ENCODE assay signal across 25 cellular contexts in genomic region chr3:177182352-177182751, GRCh38. TPM values are rescaled to one million over a fixed set of nuclear protein-coding genes. Genes with fewer than 3 reads are reported as not detected.
A peak's percentile ranks its signal among the peaks of the same experiment; 100 is the strongest.
DNase-seq lines count a peak whose midpoint lies in the region; ATAC-seq and TF ChIP-seq lines count a peak whose summit lies in the region.
"Had no signal": no experiment of that assay in that cellular context is flagged by ENCODE, and none has a peak within 500 bp of the region (broad histone marks: within the 10 kb centered on the region; RNA-seq: fewer than 3 reads in every experiment).

No MANE protein-coding gene starts in this region.

- H3K4me1 Mint-ChIP-seq in CD4-positive, CD25-positive, alpha-beta regulatory T cell, result peaks cover 55 to 92% (median 75%) of the 10 kb centered on the region in 4 donors
- H3K4me1 Mint-ChIP-seq in chondrocyte (ENCODE audit: low read depth), result peaks cover 76% of the 10 kb centered on the region

- peaks cover 77% of the 10 kb centered on the region for H3K4me1 ChIP-seq in CD4-positive, CD25-positive, alpha-beta regulatory T cell (ENCODE audit: control insufficient read depth, insufficient read depth, low read length, poor library complexity, severe bottlenecking)
- H3K4me1 ChIP-seq in OCI-LY1 (ENCODE audit: insufficient read depth, low read length, severe bottlenecking), result peaks cover 93% of the 10 kb centered on the region
- H3K4me1 ChIP-seq in trophoblast cell (ENCODE audit: control insufficient read depth in 1 of 2, insufficient read depth in 2 of 2, low read length in 2 of 2), result peaks cover 5 to 12% of the 10 kb centered on the region in 2 experiments
- peaks cover 0 to 65% of the 10 kb centered on the region in 2 donors for H3K4me1 ChIP-seq in right atrium auricular region

- H3K27me3 ChIP-seq in CD4-positive, CD25-positive, alpha-beta regulatory T cell (ENCODE audit: control insufficient read depth, insufficient read depth, low read length), result no peaks in the 10 kb centered on the region
- H3K27me3 ChIP-seq in OCI-LY1 (ENCODE audit: insufficient read depth, low read length) (no peaks in the 10 kb centered on the region), trophoblast cell (ENCODE audit: insufficient read depth, low read length) (no peaks in the 10 kb centered on the region), right atrium auricular region (no peaks in the 10 kb centered on the region)
- H3K27me3 ChIP-seq: adrenal gland, stomach, tibial nerve had no signal

- peak overlapping the region; percentile 30 to 61 (median 49) for H3K4me3 Mint-ChIP-seq in CD4-positive, CD25-positive, alpha-beta regulatory T cell
- H3K4me3 Mint-ChIP-seq in chondrocyte (ENCODE audit: unreplicated experiment), result no peak overlapping the region
- H3K4me3 Mint-ChIP-seq: brain, H9 had no signal

- H3K79me2 ChIP-seq in OCI-LY1 (ENCODE audit: insufficient read depth, low read length) (peaks cover 100% of the 10 kb centered on the region), trophoblast cell (ENCODE audit: control insufficient read depth, insufficient read depth, low read length, poor library complexity) (peaks cover 33% of the 10 kb centered on the region)

- TF ChIP-seq CTCF in OCI-LY1 (IDR thresholded peaks at IDR 0.05; ENCODE audit: low read length), result no peak
- TF ChIP-seq CTCF in chondrocyte (IDR thresholded peaks at IDR 0.05), result no peak
- TF ChIP-seq CTCF in right atrium auricular region (IDR thresholded peaks at IDR 0.05), result no peak

- H4K8ac ChIP-seq in trophoblast cell (ENCODE audit: low read depth, low read length), result no peak overlapping the region

- no peak for DNase-seq in CD4-positive, CD25-positive, alpha-beta regulatory T cell
- no peak for DNase-seq in chondrocyte (ENCODE audit: low spot score)
- no peak for DNase-seq in trophoblast cell
- no peak for DNase-seq in middle frontal gyrus (ENCODE audit: extremely low spot score, low spot score)
- no peak for DNase-seq in right atrium auricular region (ENCODE audit: low spot score)
- DNase-seq: activated CD4-positive, alpha-beta T cell treated with anti-CD3 and anti-CD28 coated beads, Interleukin-2, amount 50 U/mL, for 48 hours; activated gamma-delta T cell; adrenal gland; COR-L47; DMS79 treated with DMSO at 0.1 percent for 48 hours; effector memory CD4-positive, alpha-beta T cell; H9; kidney; NCI-H1092 treated with DMSO at 0.1 percent for 48 hours; NCI-H187 treated with DMSO at 0.1 percent for 48 hours; NCI-H526; SK-N-SH; stimulated activated CD8-positive, alpha-beta memory T cell treated with anti-CD3 and anti-CD28 coated beads, Interleukin-4, amount 100 ng/mL, for 48 hours; stomach had no signal

- no peak overlapping the region for H2BK5ac ChIP-seq in trophoblast cell (ENCODE audit: low read depth, low read length, poor library complexity)

- H2AK5ac ChIP-seq in trophoblast cell (ENCODE audit: low read length), result no peak overlapping the region

- no CpG with 5 or more reads among the region's 1 CpG for WGBS in trophoblast cell (ENCODE audit: extremely low coverage, insufficient coverage, insufficient read length)

- no peak overlapping the region for H2BK12ac ChIP-seq in trophoblast cell (ENCODE audit: low read length)

- H4K20me1 ChIP-seq in OCI-LY1 (ENCODE audit: insufficient read depth, low read length), result no peaks in the 10 kb centered on the region; the same call in 1 of the 2 replicates

- H3K23ac ChIP-seq in trophoblast cell (ENCODE audit: low read length), result no peak overlapping the region

- H3K9me3 ChIP-seq in CD4-positive, CD25-positive, alpha-beta regulatory T cell (ENCODE audit: control insufficient read depth in 2 of 2, low read length in 2 of 2), result no peaks in the 10 kb centered on the region
- no peaks in the 10 kb centered on the region for H3K9me3 ChIP-seq in OCI-LY1 (ENCODE audit: low read length)
- H3K9me3 ChIP-seq in trophoblast cell (ENCODE audit: insufficient read depth, low read depth, low read length), result no peaks in the 10 kb centered on the region
- no peaks in the 10 kb centered on the region for H3K9me3 ChIP-seq in right atrium auricular region
- H3K9me3 ChIP-seq: adrenal gland, SK-N-SH, stomach, tibial nerve had no signal

- peaks cover 13% of the 10 kb centered on the region for H3K36me3 Mint-ChIP-seq in CD4-positive, CD25-positive, alpha-beta regulatory T cell
- H3K36me3 Mint-ChIP-seq in chondrocyte (ENCODE audit: low read depth), result peaks cover 2% of the 10 kb centered on the region

- no peak overlapping the region for H4K12ac ChIP-seq in trophoblast cell (ENCODE audit: low read depth, low read length)

- peak overlapping the region; percentile 37 for H3K4me3 ChIP-seq in CD4-positive, CD25-positive, alpha-beta regulatory T cell (ENCODE audit: low read depth, low read length)
- peak overlapping the region; percentile 2 for H3K4me3 ChIP-seq in OCI-LY1 (ENCODE audit: low read depth, low read length, poor library complexity, severe bottlenecking)
- H3K4me3 ChIP-seq in trophoblast cell (ENCODE audit: low read depth, low read length), result no peak overlapping the region
- H3K4me3 ChIP-seq in right atrium auricular region, result no peak overlapping the region
- H3K4me3 ChIP-seq: adrenal gland, stomach, tibial nerve had no signal

- H3K27me3 Mint-ChIP-seq in CD4-positive, CD25-positive, alpha-beta regulatory T cell, result no peaks in the 10 kb centered on the region
- no peaks in the 10 kb centered on the region for H3K27me3 Mint-ChIP-seq in chondrocyte (ENCODE audit: low read depth)

- H3K9me3 Mint-ChIP-seq in CD4-positive, CD25-positive, alpha-beta regulatory T cell, result peaks cover 0 to 3% (median 0%) of the 10 kb centered on the region in 7 donors
- H3K9me3 Mint-ChIP-seq in chondrocyte (ENCODE audit: low read depth), result no peaks in the 10 kb centered on the region
- H3K9me3 Mint-ChIP-seq: H9 had no signal

- no peak overlapping the region for H3K18ac ChIP-seq in trophoblast cell (ENCODE audit: low read length)

- H4K91ac ChIP-seq in trophoblast cell (ENCODE audit: low read depth, low read length), result no peak overlapping the region

- H3K36me3 ChIP-seq in CD4-positive, CD25-positive, alpha-beta regulatory T cell (ENCODE audit: control insufficient read depth, insufficient read depth, low read length), result no peaks in the 10 kb centered on the region
- peaks cover 16% of the 10 kb centered on the region; the same call in 1 of the 2 replicates for H3K36me3 ChIP-seq in OCI-LY1 (ENCODE audit: insufficient read depth, low read length)
- peaks cover 0 to 2% of the 10 kb centered on the region in 2 experiments for H3K36me3 ChIP-seq in trophoblast cell (ENCODE audit: control insufficient read depth in 1 of 2, insufficient read depth in 2 of 2, low read length in 2 of 2)
- H3K36me3 ChIP-seq in right atrium auricular region, result no peaks in the 10 kb centered on the region
- H3K36me3 ChIP-seq: adrenal gland, stomach, tibial nerve had no signal

- H2AFZ ChIP-seq in OCI-LY1 (ENCODE audit: low read length) (no peak overlapping the region), trophoblast cell (ENCODE audit: insufficient read depth, low read length, poor library complexity) (peak overlapping the region; percentile 54)

- no peak for ATAC-seq in CD4-positive, CD25-positive, alpha-beta regulatory T cell (ENCODE audit: low read depth in 2 of 2)
- ATAC-seq in HG03460 (IDR thresholded peaks at IDR 0.05; ENCODE audit: unreplicated experiment) (no peak), HG03442 (IDR thresholded peaks at IDR 0.05; ENCODE audit: unreplicated experiment) (no peak)

- peak overlapping the region; percentile 38 for H3K27ac ChIP-seq in CD4-positive, CD25-positive, alpha-beta regulatory T cell (ENCODE audit: insufficient read depth, low read length, poor library complexity, severe bottlenecking)
- H3K27ac ChIP-seq in OCI-LY1 (ENCODE audit: low read depth, low read length, poor library complexity, severe bottlenecking), result peak overlapping the region; percentile 78
- no peak overlapping the region for H3K27ac ChIP-seq in trophoblast cell (ENCODE audit: low read depth, low read length)
- H3K27ac ChIP-seq in right atrium auricular region, result no peak overlapping the region
- H3K27ac ChIP-seq: adrenal gland, HL-60, stomach, tibial nerve had no signal

- H3K27ac Mint-ChIP-seq in CD4-positive, CD25-positive, alpha-beta regulatory T cell, result peak overlapping the region in 2 of 3 donors; percentile 32 to 41
- H3K27ac Mint-ChIP-seq in chondrocyte (ENCODE audit: unreplicated experiment), result peak overlapping the region; percentile 11

- H3K4me2 ChIP-seq in OCI-LY1 (ENCODE audit: low read length) (peak overlapping the region; percentile 43), trophoblast cell (ENCODE audit: low read length) (no peak overlapping the region)
- H3K4me2 ChIP-seq: SK-N-SH had no signal

- H3F3A ChIP-seq in OCI-LY1 (ENCODE audit: insufficient read depth, low read length), result no peaks in the 10 kb centered on the region

- no peaks in the 10 kb centered on the region for H3K79me1 ChIP-seq in trophoblast cell (ENCODE audit: low read length)

- H3K9ac ChIP-seq in OCI-LY1 (ENCODE audit: low read length), result no peak overlapping the region; the same call in 1 of the 2 replicates
- H3K9ac ChIP-seq in trophoblast cell (ENCODE audit: low read length), result no peak overlapping the region
- H3K9ac ChIP-seq: SK-N-SH had no signal

- peak overlapping the region; percentile 100 for H3K4ac ChIP-seq in trophoblast cell (ENCODE audit: low read depth, low read length)

- no peak overlapping the region for H3K14ac ChIP-seq in trophoblast cell (ENCODE audit: low read length)

- H3K9me2 ChIP-seq in OCI-LY1 (ENCODE audit: low read depth, low read length), result no peaks in the 10 kb centered on the region
- H3K9me2 ChIP-seq: SK-N-SH had no signal

- H2BK120ac ChIP-seq in trophoblast cell (ENCODE audit: insufficient read depth, low read length, poor library complexity), result no peak overlapping the region

RNA-seq across cellular contexts. Expression of gene TBL1XR1, which starts 14.9 kb away (rescaled TPM):
- 146 TPM for total RNA-seq in CD4-positive, CD25-positive, alpha-beta regulatory T cell
- polyA plus RNA-seq in CD4-positive, CD25-positive, alpha-beta regulatory T cell, result 10 to 100 TPM; 34.0 to 49.0 (median 37.8) TPM
- total RNA-seq in chondrocyte (225 to 372 TPM (median 357 TPM) in 3 replicates), right atrium auricular region (10 to 100 TPM; 68.2 to 79.9 TPM)
- polyA plus RNA-seq in trophoblast cell (2013), result 50.0 and 57.9 TPM in 2 replicates

Comparison
In these comparisons a context has a peak if more than half of its experiments do, and no peak if none do; other contexts are left out.
1. H3K27ac ChIP-seq: peak in CD4-positive, CD25-positive, alpha-beta regulatory T cell (single experiment) and OCI-LY1 (single experiment); none in trophoblast cell (single experiment) and right atrium auricular region (0 of 2).
2. H3K4me3 ChIP-seq: peak in CD4-positive, CD25-positive, alpha-beta regulatory T cell (single experiment) and OCI-LY1 (single experiment); none in trophoblast cell (single experiment) and right atrium auricular region (0 of 2).